In the genomic region with DNA sequence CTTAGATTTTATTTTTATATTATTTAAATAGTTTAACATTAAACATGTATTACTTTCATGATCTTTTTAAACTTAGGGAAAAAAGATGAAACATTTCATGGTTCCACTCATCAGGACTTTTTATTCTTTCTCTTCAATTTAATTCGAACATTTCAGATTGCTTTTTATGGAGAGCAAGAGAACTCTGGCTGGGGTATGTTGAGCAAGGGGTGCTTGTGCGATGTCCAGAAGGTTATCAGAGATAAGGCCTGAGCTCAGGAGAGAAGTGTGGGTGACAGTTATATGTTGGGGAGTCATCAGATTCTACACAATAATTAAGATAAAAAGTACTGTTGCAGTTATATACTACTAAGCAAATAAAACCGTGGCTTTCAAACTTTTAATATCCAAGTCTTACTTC, we compare ENCODE assay signal across 1 cellular context.
TF ChIP-seq lines count a peak whose summit lies in the region.

No MANE protein-coding gene starts in this region.

TF ChIP-seq in K562, 482 proteins besides CTCF, POLR2A, EP300 and RAD21 (continued from another document and continues in another):
- no peak for TF ChIP-seq TOE1 (IDR thresholded peaks at IDR 0.05; ENCODE audit: borderline replicate concordance)
- TF ChIP-seq TOE1 (CRISPR knock-in tag; IDR thresholded peaks at IDR 0.05; ENCODE audit: borderline replicate concordance, low read depth): no peak
- no peak for TF ChIP-seq MTA3 (IDR thresholded peaks at IDR 0.05; ENCODE audit: borderline replicate concordance)
- TF ChIP-seq IFI16 (CRISPR knock-in tag; IDR thresholded peaks at IDR 0.05): no peak
- TF ChIP-seq KAT8 (IDR thresholded peaks at IDR 0.05; ENCODE audit: low read depth): no peak
- TF ChIP-seq PHB2 (IDR thresholded peaks at IDR 0.05; ENCODE audit: low read depth): no peak
- TF ChIP-seq, protein P1, sequence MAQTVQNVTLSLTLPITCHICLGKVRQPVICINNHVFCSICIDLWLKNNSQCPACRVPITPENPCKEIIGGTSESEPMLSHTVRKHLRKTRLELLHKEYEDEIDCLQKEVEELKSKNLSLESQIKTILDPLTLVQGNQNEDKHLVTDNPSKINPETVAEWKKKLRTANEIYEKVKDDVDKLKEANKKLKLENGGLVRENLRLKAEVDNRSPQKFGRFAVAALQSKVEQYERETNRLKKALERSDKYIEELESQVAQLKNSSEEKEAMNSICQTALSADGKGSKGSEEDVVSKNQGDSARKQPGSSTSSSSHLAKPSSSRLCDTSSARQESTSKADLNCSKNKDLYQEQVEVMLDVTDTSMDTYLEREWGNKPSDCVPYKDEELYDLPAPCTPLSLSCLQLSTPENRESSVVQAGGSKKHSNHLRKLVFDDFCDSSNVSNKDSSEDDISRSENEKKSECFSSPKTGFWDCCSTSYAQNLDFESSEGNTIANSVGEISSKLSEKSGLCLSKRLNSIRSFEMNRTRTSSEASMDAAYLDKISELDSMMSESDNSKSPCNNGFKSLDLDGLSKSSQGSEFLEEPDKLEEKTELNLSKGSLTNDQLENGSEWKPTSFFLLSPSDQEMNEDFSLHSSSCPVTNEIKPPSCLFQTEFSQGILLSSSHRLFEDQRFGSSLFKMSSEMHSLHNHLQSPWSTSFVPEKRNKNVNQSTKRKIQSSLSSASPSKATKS (CRISPR knock-in tag; IDR thresholded peaks at IDR 0.05): no peak
- peak; percentile 43; the same call in 1 of the 2 replicates for TF ChIP-seq NCOR1 (IDR thresholded peaks at IDR 0.05)
- TF ChIP-seq ARID1B (IDR thresholded peaks at IDR 0.05): peak; percentile 89
- peak; percentile 78 for TF ChIP-seq SMARCE1 (IDR thresholded peaks at IDR 0.05)
- TF ChIP-seq EWSR1 (IDR thresholded peaks at IDR 0.05; ENCODE audit: borderline replicate concordance, low read depth, partially characterized antibody): no peak
- TF ChIP-seq, protein P2, sequence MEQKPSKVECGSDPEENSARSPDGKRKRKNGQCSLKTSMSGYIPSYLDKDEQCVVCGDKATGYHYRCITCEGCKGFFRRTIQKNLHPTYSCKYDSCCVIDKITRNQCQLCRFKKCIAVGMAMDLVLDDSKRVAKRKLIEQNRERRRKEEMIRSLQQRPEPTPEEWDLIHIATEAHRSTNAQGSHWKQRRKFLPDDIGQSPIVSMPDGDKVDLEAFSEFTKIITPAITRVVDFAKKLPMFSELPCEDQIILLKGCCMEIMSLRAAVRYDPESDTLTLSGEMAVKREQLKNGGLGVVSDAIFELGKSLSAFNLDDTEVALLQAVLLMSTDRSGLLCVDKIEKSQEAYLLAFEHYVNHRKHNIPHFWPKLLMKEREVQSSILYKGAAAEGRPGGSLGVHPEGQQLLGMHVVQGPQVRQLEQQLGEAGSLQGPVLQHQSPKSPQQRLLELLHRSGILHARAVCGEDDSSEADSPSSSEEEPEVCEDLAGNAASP (IDR thresholded peaks at IDR 0.05): no peak
- no peak for TF ChIP-seq KLF10 (CRISPR knock-in tag; IDR thresholded peaks at IDR 0.05)
- no peak for TF ChIP-seq RBFOX2 (IDR thresholded peaks at IDR 0.05; ENCODE audit: low read depth, low read length)
- no peak for TF ChIP-seq SLC30A9 (CRISPR knock-in tag; IDR thresholded peaks at IDR 0.05)
- TF ChIP-seq FOXM1 (IDR thresholded peaks at IDR 0.05; ENCODE audit: low read depth): peak; percentile 64; the same call in 1 of the 2 replicates
- TF ChIP-seq FOXM1 (CRISPR knock-in tag; IDR thresholded peaks at IDR 0.05; ENCODE audit: low read depth): no peak
- TF ChIP-seq, protein P3, sequence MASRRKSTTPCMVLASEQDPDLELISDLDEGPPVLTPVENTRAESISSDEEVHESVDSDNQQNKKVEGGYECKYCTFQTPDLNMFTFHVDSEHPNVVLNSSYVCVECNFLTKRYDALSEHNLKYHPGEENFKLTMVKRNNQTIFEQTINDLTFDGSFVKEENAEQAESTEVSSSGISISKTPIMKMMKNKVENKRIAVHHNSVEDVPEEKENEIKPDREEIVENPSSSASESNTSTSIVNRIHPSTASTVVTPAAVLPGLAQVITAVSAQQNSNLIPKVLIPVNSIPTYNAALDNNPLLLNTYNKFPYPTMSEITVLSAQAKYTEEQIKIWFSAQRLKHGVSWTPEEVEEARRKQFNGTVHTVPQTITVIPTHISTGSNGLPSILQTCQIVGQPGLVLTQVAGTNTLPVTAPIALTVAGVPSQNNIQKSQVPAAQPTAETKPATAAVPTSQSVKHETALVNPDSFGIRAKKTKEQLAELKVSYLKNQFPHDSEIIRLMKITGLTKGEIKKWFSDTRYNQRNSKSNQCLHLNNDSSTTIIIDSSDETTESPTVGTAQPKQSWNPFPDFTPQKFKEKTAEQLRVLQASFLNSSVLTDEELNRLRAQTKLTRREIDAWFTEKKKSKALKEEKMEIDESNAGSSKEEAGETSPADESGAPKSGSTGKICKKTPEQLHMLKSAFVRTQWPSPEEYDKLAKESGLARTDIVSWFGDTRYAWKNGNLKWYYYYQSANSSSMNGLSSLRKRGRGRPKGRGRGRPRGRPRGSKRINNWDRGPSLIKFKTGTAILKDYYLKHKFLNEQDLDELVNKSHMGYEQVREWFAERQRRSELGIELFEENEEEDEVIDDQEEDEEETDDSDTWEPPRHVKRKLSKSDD (conservative IDR thresholded peaks at IDR 0.05; ENCODE audit: low read length): no peak
- TF ChIP-seq FOXA1 (IDR thresholded peaks at IDR 0.05; ENCODE audit: borderline replicate concordance): no peak
- TF ChIP-seq POLR2AphosphoS2 (IDR thresholded peaks at IDR 0.05; ENCODE audit: low read length): no peak
- TF ChIP-seq, protein P4, sequence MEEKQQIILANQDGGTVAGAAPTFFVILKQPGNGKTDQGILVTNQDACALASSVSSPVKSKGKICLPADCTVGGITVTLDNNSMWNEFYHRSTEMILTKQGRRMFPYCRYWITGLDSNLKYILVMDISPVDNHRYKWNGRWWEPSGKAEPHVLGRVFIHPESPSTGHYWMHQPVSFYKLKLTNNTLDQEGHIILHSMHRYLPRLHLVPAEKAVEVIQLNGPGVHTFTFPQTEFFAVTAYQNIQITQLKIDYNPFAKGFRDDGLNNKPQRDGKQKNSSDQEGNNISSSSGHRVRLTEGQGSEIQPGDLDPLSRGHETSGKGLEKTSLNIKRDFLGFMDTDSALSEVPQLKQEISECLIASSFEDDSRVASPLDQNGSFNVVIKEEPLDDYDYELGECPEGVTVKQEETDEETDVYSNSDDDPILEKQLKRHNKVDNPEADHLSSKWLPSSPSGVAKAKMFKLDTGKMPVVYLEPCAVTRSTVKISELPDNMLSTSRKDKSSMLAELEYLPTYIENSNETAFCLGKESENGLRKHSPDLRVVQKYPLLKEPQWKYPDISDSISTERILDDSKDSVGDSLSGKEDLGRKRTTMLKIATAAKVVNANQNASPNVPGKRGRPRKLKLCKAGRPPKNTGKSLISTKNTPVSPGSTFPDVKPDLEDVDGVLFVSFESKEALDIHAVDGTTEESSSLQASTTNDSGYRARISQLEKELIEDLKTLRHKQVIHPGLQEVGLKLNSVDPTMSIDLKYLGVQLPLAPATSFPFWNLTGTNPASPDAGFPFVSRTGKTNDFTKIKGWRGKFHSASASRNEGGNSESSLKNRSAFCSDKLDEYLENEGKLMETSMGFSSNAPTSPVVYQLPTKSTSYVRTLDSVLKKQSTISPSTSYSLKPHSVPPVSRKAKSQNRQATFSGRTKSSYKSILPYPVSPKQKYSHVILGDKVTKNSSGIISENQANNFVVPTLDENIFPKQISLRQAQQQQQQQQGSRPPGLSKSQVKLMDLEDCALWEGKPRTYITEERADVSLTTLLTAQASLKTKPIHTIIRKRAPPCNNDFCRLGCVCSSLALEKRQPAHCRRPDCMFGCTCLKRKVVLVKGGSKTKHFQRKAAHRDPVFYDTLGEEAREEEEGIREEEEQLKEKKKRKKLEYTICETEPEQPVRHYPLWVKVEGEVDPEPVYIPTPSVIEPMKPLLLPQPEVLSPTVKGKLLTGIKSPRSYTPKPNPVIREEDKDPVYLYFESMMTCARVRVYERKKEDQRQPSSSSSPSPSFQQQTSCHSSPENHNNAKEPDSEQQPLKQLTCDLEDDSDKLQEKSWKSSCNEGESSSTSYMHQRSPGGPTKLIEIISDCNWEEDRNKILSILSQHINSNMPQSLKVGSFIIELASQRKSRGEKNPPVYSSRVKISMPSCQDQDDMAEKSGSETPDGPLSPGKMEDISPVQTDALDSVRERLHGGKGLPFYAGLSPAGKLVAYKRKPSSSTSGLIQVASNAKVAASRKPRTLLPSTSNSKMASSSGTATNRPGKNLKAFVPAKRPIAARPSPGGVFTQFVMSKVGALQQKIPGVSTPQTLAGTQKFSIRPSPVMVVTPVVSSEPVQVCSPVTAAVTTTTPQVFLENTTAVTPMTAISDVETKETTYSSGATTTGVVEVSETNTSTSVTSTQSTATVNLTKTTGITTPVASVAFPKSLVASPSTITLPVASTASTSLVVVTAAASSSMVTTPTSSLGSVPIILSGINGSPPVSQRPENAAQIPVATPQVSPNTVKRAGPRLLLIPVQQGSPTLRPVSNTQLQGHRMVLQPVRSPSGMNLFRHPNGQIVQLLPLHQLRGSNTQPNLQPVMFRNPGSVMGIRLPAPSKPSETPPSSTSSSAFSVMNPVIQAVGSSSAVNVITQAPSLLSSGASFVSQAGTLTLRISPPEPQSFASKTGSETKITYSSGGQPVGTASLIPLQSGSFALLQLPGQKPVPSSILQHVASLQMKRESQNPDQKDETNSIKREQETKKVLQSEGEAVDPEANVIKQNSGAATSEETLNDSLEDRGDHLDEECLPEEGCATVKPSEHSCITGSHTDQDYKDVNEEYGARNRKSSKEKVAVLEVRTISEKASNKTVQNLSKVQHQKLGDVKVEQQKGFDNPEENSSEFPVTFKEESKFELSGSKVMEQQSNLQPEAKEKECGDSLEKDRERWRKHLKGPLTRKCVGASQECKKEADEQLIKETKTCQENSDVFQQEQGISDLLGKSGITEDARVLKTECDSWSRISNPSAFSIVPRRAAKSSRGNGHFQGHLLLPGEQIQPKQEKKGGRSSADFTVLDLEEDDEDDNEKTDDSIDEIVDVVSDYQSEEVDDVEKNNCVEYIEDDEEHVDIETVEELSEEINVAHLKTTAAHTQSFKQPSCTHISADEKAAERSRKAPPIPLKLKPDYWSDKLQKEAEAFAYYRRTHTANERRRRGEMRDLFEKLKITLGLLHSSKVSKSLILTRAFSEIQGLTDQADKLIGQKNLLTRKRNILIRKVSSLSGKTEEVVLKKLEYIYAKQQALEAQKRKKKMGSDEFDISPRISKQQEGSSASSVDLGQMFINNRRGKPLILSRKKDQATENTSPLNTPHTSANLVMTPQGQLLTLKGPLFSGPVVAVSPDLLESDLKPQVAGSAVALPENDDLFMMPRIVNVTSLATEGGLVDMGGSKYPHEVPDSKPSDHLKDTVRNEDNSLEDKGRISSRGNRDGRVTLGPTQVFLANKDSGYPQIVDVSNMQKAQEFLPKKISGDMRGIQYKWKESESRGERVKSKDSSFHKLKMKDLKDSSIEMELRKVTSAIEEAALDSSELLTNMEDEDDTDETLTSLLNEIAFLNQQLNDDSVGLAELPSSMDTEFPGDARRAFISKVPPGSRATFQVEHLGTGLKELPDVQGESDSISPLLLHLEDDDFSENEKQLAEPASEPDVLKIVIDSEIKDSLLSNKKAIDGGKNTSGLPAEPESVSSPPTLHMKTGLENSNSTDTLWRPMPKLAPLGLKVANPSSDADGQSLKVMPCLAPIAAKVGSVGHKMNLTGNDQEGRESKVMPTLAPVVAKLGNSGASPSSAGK (IDR thresholded peaks at IDR 0.05): no peak
- TF ChIP-seq COPS2 (conservative IDR thresholded peaks at IDR 0.05): no peak
- TF ChIP-seq EP400 (IDR thresholded peaks at IDR 0.05): no peak
- TF ChIP-seq FUS (optimal IDR thresholded peaks at IDR 0.05; ENCODE audit: low read depth, low read length): no peak
- TF ChIP-seq CHCHD3 (CRISPR knock-in tag; IDR thresholded peaks at IDR 0.05): no peak
- no peak for TF ChIP-seq STAG1 (CRISPR knock-in tag; IDR thresholded peaks at IDR 0.05; ENCODE audit: borderline replicate concordance)
- TF ChIP-seq GABPB2 (CRISPR knock-in tag; conservative IDR thresholded peaks at IDR 0.05): no peak
- TF ChIP-seq, protein P5, sequence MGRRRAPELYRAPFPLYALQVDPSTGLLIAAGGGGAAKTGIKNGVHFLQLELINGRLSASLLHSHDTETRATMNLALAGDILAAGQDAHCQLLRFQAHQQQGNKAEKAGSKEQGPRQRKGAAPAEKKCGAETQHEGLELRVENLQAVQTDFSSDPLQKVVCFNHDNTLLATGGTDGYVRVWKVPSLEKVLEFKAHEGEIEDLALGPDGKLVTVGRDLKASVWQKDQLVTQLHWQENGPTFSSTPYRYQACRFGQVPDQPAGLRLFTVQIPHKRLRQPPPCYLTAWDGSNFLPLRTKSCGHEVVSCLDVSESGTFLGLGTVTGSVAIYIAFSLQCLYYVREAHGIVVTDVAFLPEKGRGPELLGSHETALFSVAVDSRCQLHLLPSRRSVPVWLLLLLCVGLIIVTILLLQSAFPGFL (CRISPR knock-in tag; IDR thresholded peaks at IDR 0.05): no peak
- no peak for TF ChIP-seq BMI1 (IDR thresholded peaks at IDR 0.05; ENCODE audit: low read length)
- TF ChIP-seq MEF2D (tag; conservative IDR thresholded peaks at IDR 0.05; ENCODE audit: low read depth): no peak
- peak; percentile 72 for TF ChIP-seq BHLHE40 (IDR thresholded peaks at IDR 0.05; ENCODE audit: low read length)
- TF ChIP-seq, protein P6, sequence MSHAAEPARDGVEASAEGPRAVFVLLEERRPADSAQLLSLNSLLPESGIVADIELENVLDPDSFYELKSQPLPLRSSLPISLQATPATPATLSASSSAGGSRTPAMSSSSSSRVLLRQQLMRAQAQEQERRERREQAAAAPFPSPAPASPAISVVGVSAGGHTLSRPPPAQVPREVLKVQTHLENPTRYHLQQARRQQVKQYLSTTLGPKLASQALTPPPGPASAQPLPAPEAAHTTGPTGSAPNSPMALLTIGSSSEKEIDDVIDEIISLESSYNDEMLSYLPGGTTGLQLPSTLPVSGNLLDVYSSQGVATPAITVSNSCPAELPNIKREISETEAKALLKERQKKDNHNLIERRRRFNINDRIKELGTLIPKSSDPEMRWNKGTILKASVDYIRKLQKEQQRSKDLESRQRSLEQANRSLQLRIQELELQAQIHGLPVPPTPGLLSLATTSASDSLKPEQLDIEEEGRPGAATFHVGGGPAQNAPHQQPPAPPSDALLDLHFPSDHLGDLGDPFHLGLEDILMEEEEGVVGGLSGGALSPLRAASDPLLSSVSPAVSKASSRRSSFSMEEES (CRISPR knock-in tag; IDR thresholded peaks at IDR 0.05): no peak
- no peak for TF ChIP-seq KLF16 (IDR thresholded peaks at IDR 0.05)
- no peak for TF ChIP-seq ATF1 (CRISPR knock-in tag; IDR thresholded peaks at IDR 0.05)
- 0 out of 2 replicates have a peak, but pooled peaks have one; percentile 10 for TF ChIP-seq ATF1 (tag; IDR thresholded peaks at IDR 0.05)
- TF ChIP-seq GATA2 (CRISPR knock-in tag; IDR thresholded peaks at IDR 0.05): peak; percentile 19; the same call in 1 of the 2 replicates
- peak; percentile 88 for TF ChIP-seq DPF2 (IDR thresholded peaks at IDR 0.05)
- TF ChIP-seq, protein P7, sequence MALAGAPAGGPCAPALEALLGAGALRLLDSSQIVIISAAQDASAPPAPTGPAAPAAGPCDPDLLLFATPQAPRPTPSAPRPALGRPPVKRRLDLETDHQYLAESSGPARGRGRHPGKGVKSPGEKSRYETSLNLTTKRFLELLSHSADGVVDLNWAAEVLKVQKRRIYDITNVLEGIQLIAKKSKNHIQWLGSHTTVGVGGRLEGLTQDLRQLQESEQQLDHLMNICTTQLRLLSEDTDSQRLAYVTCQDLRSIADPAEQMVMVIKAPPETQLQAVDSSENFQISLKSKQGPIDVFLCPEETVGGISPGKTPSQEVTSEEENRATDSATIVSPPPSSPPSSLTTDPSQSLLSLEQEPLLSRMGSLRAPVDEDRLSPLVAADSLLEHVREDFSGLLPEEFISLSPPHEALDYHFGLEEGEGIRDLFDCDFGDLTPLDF (CRISPR knock-in tag; IDR thresholded peaks at IDR 0.05): no peak
- TF ChIP-seq PPARD (CRISPR knock-in tag; IDR thresholded peaks at IDR 0.05): no peak
